17 cellular contexts compared by ENCODE assay signal in the genomic region with DNA sequence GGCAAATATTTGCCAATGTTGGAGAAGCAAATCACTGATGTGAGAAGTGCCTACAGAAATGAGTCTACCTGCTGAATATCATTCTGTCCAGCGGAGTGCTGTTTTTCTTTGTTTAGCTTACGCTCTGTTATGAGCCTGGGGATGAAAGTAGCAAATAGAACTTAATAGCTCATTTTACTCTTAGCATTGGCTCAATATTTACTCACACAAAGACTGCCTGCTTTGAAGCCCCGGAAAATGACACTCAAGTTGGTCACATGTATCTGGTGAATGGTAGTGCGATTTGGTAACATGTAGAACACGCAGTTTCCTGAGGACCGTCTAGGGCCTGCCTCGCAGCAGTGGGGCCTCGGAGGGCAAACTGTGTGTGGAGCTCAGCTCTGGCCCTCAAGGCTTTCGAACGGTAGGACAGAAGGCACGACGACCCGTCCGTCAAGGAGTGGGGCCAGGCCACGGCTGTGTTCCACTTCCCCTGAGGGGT. TPM values are rescaled to one million over a fixed set of nuclear protein-coding genes. Genes with fewer than 3 reads are reported as not detected.
DNase-seq lines count a peak whose midpoint lies in the region; ATAC-seq and TF ChIP-seq lines count a peak whose summit lies in the region.
"Had no signal": no experiment of that assay in that cellular context is flagged by ENCODE, and none has a peak within 500 bp of the region (broad histone marks: within the 10 kb centered on the region; RNA-seq: fewer than 3 reads in every experiment).

No MANE protein-coding gene starts in this region.

- H3K27ac Mint-ChIP-seq in T-helper 17 cell, result peak overlapping the region; percentile 92
- H3K27ac Mint-ChIP-seq: activated T-helper 2 cell treated with anti-CD3 and anti-CD28 coated beads, Interferon-gamma antibody, Interleukin-2, Interleukin-4, amounts not matched to agents 10 μg/mL and 5 μg/mL and 100 μg/mL, durations not matched to agents 14 hours and 24 hours and 36 hours had no signal

- H3K9ac ChIP-seq in PC-3 (ENCODE audit: low read length), result no peak overlapping the region

- no peaks in the 10 kb centered on the region for H3K79me2 ChIP-seq in PC-3 (ENCODE audit: low read length)

- no TSS peak for BruUV-seq in PC-3 (replicated peaks; lab: Mats Ljungman, UMichigan)

- no peaks in the 10 kb centered on the region for H3K27me3 Mint-ChIP-seq in T-helper 17 cell

- no peak overlapping the region for H2AFZ ChIP-seq in PC-3 (ENCODE audit: low read length)

- DNase-seq in NCI-H146 (lab: John Stamatoyannopoulos, UW) (peak; percentile 4), NCI-H146 treated with DMSO at 0.1 percent for 48 hours (lab: John Stamatoyannopoulos, UW; ENCODE audit: unreplicated experiment) (no peak), NCI-H2029 treated with DMSO at 0.1 percent for 48 hours (lab: John Stamatoyannopoulos, UW) (peak; percentile 85), T-helper 17 cell (no peak), sciatic nerve (ENCODE audit: low spot score) (peak; percentile 48), mesenteric fat pad (ENCODE audit: low spot score) (no peak), PC-3 (no peak)
- no peak for DNase-seq in activated CD4-positive, CD25-positive, alpha-beta regulatory T cell treated with anti-CD3 and anti-CD28 coated beads, Interleukin-2, amount 50 U/mL, for 72 hours
- DNase-seq: head of caudate nucleus; mesendoderm; NCI-H2171; SHP77; stimulated activated CD4-positive, alpha-beta T cell treated with anti-CD3 and anti-CD28 coated beads, Interleukin-15, amount 100 ng/mL, for 24 hours; stimulated activated naive CD4-positive, alpha-beta T cell treated with Interleukin-2 at 50 U/mL for 16 hours; WERI-Rb-1 had no signal

- H3K9me2 ChIP-seq in PC-3 (replicated peaks; ENCODE audit: low read length), result no peaks in the 10 kb centered on the region

- intact Hi-C loops in sciatic nerve (cut with DNase I) (loop anchor here (10.0 kb wide), 1 partner anchor 1623 kb away; no protein-coding TSS in a partner anchor), PC-3 (cut with micrococcal nuclease) (no loop called here)

- H3K4me1 Mint-ChIP-seq in T-helper 17 cell, result peaks cover 30% of the 10 kb centered on the region

- H3K27me3 ChIP-seq in PC-3 (ENCODE audit: low read length), result no peaks in the 10 kb centered on the region

- no peaks in the 10 kb centered on the region for H4K20me1 ChIP-seq in PC-3 (ENCODE audit: low read length)

- no peak for ATAC-seq in T-helper 17 cell
- no peak for ATAC-seq in sciatic nerve
- no peak for ATAC-seq in PC-3

- H3K27ac ChIP-seq in PC-3 (ENCODE audit: low read length), result no peak overlapping the region
- H3K27ac ChIP-seq: WERI-Rb-1 had no signal

- H3K4me3 Mint-ChIP-seq in T-helper 17 cell, result no peak overlapping the region
- H3K4me3 Mint-ChIP-seq: T-helper 1 cell treated with Interleukin-12 subunit alpha and Interleukin-12 subunit beta and Interleukin-4 antibody, amounts not matched to agents 30 μg/mL and 1 μg/mL, for 36 hours had no signal

- no peak overlapping the region for H3K4me3 ChIP-seq in PC-3 (ENCODE audit: low read length)

- H3K4me2 ChIP-seq in PC-3 (ENCODE audit: low read length), result no peak overlapping the region

- no peaks in the 10 kb centered on the region for H3F3A ChIP-seq in PC-3 (ENCODE audit: low read length, unreplicated experiment)

- no peak for TF ChIP-seq CTCF in PC-3 (conservative IDR thresholded peaks at IDR 0.05; ENCODE audit: low read depth, low read length)

- H3K9me3 ChIP-seq in T-helper 17 cell (ENCODE audit: control insufficient read depth, low read length, poor library complexity, severe bottlenecking), result no peaks in the 10 kb centered on the region
- H3K9me3 ChIP-seq in PC-3 (ENCODE audit: low read length), result no peaks in the 10 kb centered on the region

- CTCF ChIA-PET in PC-3 (lab: Charles Lee), result interaction anchor here (0.9 kb wide), 1 partner anchor 44 kb away, joined by 3 read pairs; no protein-coding TSS in a partner anchor

- no peaks in the 10 kb centered on the region for H3K4me1 ChIP-seq in PC-3 (ENCODE audit: insufficient read depth, low read length)

- H3K36me3 ChIP-seq in PC-3 (ENCODE audit: low read depth, low read length), result no peaks in the 10 kb centered on the region
- H3K36me3 ChIP-seq: WERI-Rb-1 had no signal

- POLR2A ChIA-PET in PC-3 (lab: Charles Lee; ENCODE audit: unreplicated experiment), result interaction anchor here (0.6 kb wide), 2 partner anchors 114 to 121 kb away, joined by 3 to 5 read pairs; no protein-coding TSS in a partner anchor

- H3K36me3 Mint-ChIP-seq in T-helper 17 cell (ENCODE audit: low read depth), result peaks cover 5% of the 10 kb centered on the region

RNA-seq across cellular contexts. Expression of gene TBC1D22A, which starts 38.9 kb away (rescaled TPM):
- total RNA-seq in T-helper 17 cell (10 to 100 TPM; 42.1 to 43.8 TPM), sciatic nerve (36.3 TPM), mesenteric fat pad (24.5 TPM), PC-3 (2014; rRNA removed) (12.2 and 14.3 TPM in 2 replicates)

Comparison
In these comparisons a context has a peak if more than half of its experiments do, and no peak if none do; other contexts are left out.
1. DNase-seq: peak in NCI-H146 (single experiment), NCI-H2029 treated with DMSO at 0.1 percent for 48 hours (single experiment) and sciatic nerve (single experiment); none in NCI-H146 treated with DMSO at 0.1 percent for 48 hours (single experiment), T-helper 17 cell (0 of 3), mesenteric fat pad (single experiment), PC-3 (single experiment) and activated CD4-positive, CD25-positive, alpha-beta regulatory T cell treated with anti-CD3 and anti-CD28 coated beads, Interleukin-2, amount 50 U/mL, for 72 hours (single experiment).